ENCODE assay signal across 27 cellular contexts in the genomic region with DNA sequence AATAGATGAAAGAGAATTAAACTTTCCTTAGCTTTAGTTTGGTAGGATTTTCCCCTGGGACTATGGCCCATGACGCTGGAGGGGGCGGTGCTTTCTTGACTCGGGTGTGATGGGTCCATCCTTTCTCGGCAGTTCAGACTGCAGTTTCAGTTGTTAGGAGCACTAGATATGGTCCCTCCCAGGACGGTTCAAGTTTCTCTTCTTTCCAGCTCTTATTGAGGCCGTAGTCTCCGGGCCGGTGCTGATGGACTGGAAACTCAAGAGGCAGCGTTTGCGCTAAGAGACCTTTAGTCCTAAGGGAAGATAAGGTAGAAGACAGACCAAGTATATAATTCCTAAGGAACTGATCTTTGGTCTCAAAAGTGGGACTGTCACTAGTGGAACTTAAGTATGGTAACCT.
A peak's percentile ranks its signal among the peaks of the same experiment; 100 is the strongest.
DNase-seq lines count a peak whose midpoint lies in the region; ATAC-seq and TF ChIP-seq lines count a peak whose summit lies in the region.
"Had no signal": no experiment of that assay in that cellular context is flagged by ENCODE, and none has a peak within 500 bp of the region (broad histone marks: within the 10 kb centered on the region; RNA-seq: fewer than 3 reads in every experiment).

No MANE protein-coding gene starts in this region.

- CTCF ChIA-PET in HCT116 (lab: Charles Lee) (no interaction called here), OCI-LY7 (lab: Charles Lee; ENCODE audit: unreplicated experiment) (no interaction called here)

- H3K27ac ChIP-seq in HCT116 (ENCODE audit: low read depth, low read length), result peak overlapping the region; percentile 57
- H3K27ac ChIP-seq in smooth muscle cell (ENCODE audit: low read depth), result peak overlapping the region; percentile 18
- H3K27ac ChIP-seq in OCI-LY7 (ENCODE audit: low read depth, low read length, poor library complexity, severe bottlenecking), result no peak overlapping the region
- H3K27ac ChIP-seq: dorsolateral prefrontal cortex, lower lobe of right lung, parathyroid adenoma, right atrium auricular region, VCaP had no signal

- DNase-seq in HCT116 (ENCODE audit: low read depth, low spot score) (no peak), T1000 (lab: John Stamatoyannopoulos, UW) (peak; percentile 33), fibroblast of villous mesenchyme (ENCODE audit: low read depth) (peak; percentile 11), smooth muscle cell (lab: John Stamatoyannopoulos, UW; ENCODE audit: unreplicated experiment) (no peak), NK-92 (lab: John Stamatoyannopoulos, UW; ENCODE audit: unreplicated experiment) (no peak), OCI-LY7 (ENCODE audit: low spot score) (no peak), NOMO-1 treated with dmso at 0.1 percent for 144 hours (lab: John Stamatoyannopoulos, UW; ENCODE audit: unreplicated experiment) (no peak)
- DNase-seq in activated T-cell treated with anti-CD3 and anti-CD28 coated beads, Interleukin-2, amount 50 U/mL, for 1 hour, result no peak
- DNase-seq: activated CD4-positive, alpha-beta T cell treated with anti-CD3 and anti-CD28 coated beads for 4 hours; activated effector memory CD4-positive, alpha-beta T cell treated with Interleukin-2 at 50 U/mL for 16 hours; activated naive CD8-positive, alpha-beta T cell treated with anti-CD3 and anti-CD28 coated beads for 36 hours; activated T-cell treated with anti-CD3 and anti-CD28 coated beads for 4 hours; Calu3; DND-41; dorsolateral prefrontal cortex; glutamatergic neuron; lower lobe of right lung; mucosa of descending colon; NCI-H1048; NCI-H1694 treated with DMSO at 0.1 percent for 48 hours; NCI-H748 treated with DMSO at 0.1 percent for 48 hours; stimulated activated CD4-positive, alpha-beta T cell treated with anti-CD3 and anti-CD28 coated beads, Interleukin-15, amount 100 ng/mL, for 24 hours; stimulated activated naive CD4-positive, alpha-beta T cell treated with Interleukin-2 at 50 U/mL for 16 hours had no signal

- H3K36me3 ChIP-seq in HCT116 (ENCODE audit: control insufficient read depth in 1 of 2, insufficient read depth in 2 of 2, low read length in 2 of 2), result peaks cover 0 to 15% of the 10 kb centered on the region in 2 experiments; a peak in 1 of 4 replicates
- no peaks in the 10 kb centered on the region for H3K36me3 ChIP-seq in smooth muscle cell (ENCODE audit: low read depth)
- H3K36me3 ChIP-seq in OCI-LY7 (ENCODE audit: insufficient read depth, low read length), result no peaks in the 10 kb centered on the region
- H3K36me3 ChIP-seq: lower lobe of right lung, right atrium auricular region had no signal

- no peaks in the 10 kb centered on the region for H3K79me2 ChIP-seq in HCT116 (ENCODE audit: insufficient read depth, low read length)
- no peaks in the 10 kb centered on the region for H3K79me2 ChIP-seq in smooth muscle cell (ENCODE audit: low read depth)
- no peaks in the 10 kb centered on the region for H3K79me2 ChIP-seq in OCI-LY7 (ENCODE audit: insufficient read depth, low read depth, low read length)

- H3K9ac ChIP-seq in HCT116 (ENCODE audit: low read length) (no peak overlapping the region), smooth muscle cell (ENCODE audit: low read depth) (no peak overlapping the region)
- H3K9ac ChIP-seq: parathyroid adenoma had no signal

- H3F3A ChIP-seq in smooth muscle cell (ENCODE audit: low read depth), result no peaks in the 10 kb centered on the region

- BruUV-seq in HCT116 (replicated peaks; lab: Mats Ljungman, UMichigan) (no TSS peak), OCI-LY7 (replicated peaks; lab: Mats Ljungman, UMichigan) (no TSS peak)

- intact Hi-C loops in HCT116 (cut with micrococcal nuclease), result no loop called here
- intact Hi-C loops in OCI-LY7 (cut with micrococcal nuclease; ENCODE audit: unreplicated experiment), result no loop called here

- TF ChIP-seq RAD21 in HCT116 (IDR thresholded peaks at IDR 0.05; ENCODE audit: low read depth), result no peak

- POLR2A ChIA-PET in HCT116 (lab: Charles Lee) (no interaction called here), OCI-LY7 (lab: Charles Lee) (no interaction called here)

- peaks cover 12 to 31% of the 10 kb centered on the region in 2 experiments; a peak in 3 of 4 replicates for H3K9me3 ChIP-seq in HCT116 (ENCODE audit: control insufficient read depth in 1 of 2, insufficient read depth in 1 of 2, low read depth in 1 of 2, low read length in 2 of 2)
- H3K9me3 ChIP-seq in smooth muscle cell (replicated peaks; ENCODE audit: low read depth), result no peaks in the 10 kb centered on the region
- 0 out of 2 replicates have a peak, but pooled peaks cover 4% of the 10 kb centered on the region for H3K9me3 ChIP-seq in OCI-LY7 (ENCODE audit: low read length)

- H3K4me3 ChIP-seq in HCT116 (replicated peaks in 1 of 2; ENCODE audit: low read depth in 1 of 2, low read length in 2 of 2) (peak overlapping the region in 1 of 2 experiments; percentile 33; a peak in 2 of 4 replicates), fibroblast of villous mesenchyme (ENCODE audit: low read depth, low read length) (no peak overlapping the region), smooth muscle cell (no peak overlapping the region), OCI-LY7 (ENCODE audit: low read depth, low read length, poor library complexity, severe bottlenecking) (no peak overlapping the region)
- H3K4me3 ChIP-seq: dorsolateral prefrontal cortex, GM23338, lower lobe of right lung, mucosa of descending colon, right atrium auricular region had no signal

- no peak for TF ChIP-seq POLR2A in HCT116 (IDR thresholded peaks at IDR 0.05; ENCODE audit: borderline replicate concordance, extremely low read depth, insufficient read depth, insufficient read length)

- H2AFZ ChIP-seq in HCT116 (ENCODE audit: low read depth, low read length, poor library complexity, severe bottlenecking) (no peak overlapping the region), smooth muscle cell (ENCODE audit: low read depth) (no peak overlapping the region), OCI-LY7 (ENCODE audit: low read length) (no peak overlapping the region)
- H2AFZ ChIP-seq: GM23338, parathyroid adenoma had no signal

- 95% methylated on average over 10 of the region's 10 CpGs for WGBS in smooth muscle cell (ENCODE audit: low lambda C conversion rate)

- TF ChIP-seq CTCF in HCT116 (IDR thresholded peaks at IDR 0.05 in 2 of 3, conservative IDR thresholded peaks at IDR 0.05 in 1 of 3; ENCODE audit: borderline replicate concordance in 1 of 3, insufficient read depth in 1 of 3, low read depth in 2 of 3, low read length in 2 of 3) (no peak), fibroblast of villous mesenchyme (IDR thresholded peaks at IDR 0.05; ENCODE audit: insufficient read depth, low read depth, low read length) (no peak), smooth muscle cell (IDR thresholded peaks at IDR 0.05; ENCODE audit: borderline replicate concordance, insufficient read depth, poor library complexity, severe bottlenecking) (no peak), OCI-LY7 (conservative IDR thresholded peaks at IDR 0.05; ENCODE audit: low read length) (no peak)

- H3K27me3 ChIP-seq in HCT116 (ENCODE audit: insufficient read depth, low read length) (no peaks in the 10 kb centered on the region), smooth muscle cell (ENCODE audit: low read depth) (no peaks in the 10 kb centered on the region)
- H3K27me3 ChIP-seq: dorsolateral prefrontal cortex, right atrium auricular region had no signal

- peak; percentile 63 for ATAC-seq in HCT116
- ATAC-seq: GM23338, lower lobe of right lung, mucosa of descending colon had no signal

- H3K9me2 ChIP-seq in HCT116 (ENCODE audit: insufficient read depth) (no peaks in the 10 kb centered on the region), OCI-LY7 (ENCODE audit: insufficient read depth, low read length) (no peaks in the 10 kb centered on the region)

- H3K4me1 ChIP-seq in HCT116 (ENCODE audit: control insufficient read depth in 1 of 2, insufficient read depth in 2 of 2, low read length in 2 of 2) (peaks cover 16 to 34% of the 10 kb centered on the region in 2 experiments), smooth muscle cell (ENCODE audit: low read depth) (no peaks in the 10 kb centered on the region), OCI-LY7 (ENCODE audit: insufficient read depth, low read length, poor library complexity, severe bottlenecking) (no peaks in the 10 kb centered on the region)
- H3K4me1 ChIP-seq: parathyroid adenoma, right atrium auricular region had no signal

- RAD21 ChIA-PET in HCT116 (lab: Charles Lee; ENCODE audit: low non-redundant PET in 1 of 2, low total read pairs in 2 of 2, uncharacterized antibody in 2 of 2, unreplicated experiment in 2 of 2), result no interaction called here

- H4K20me1 ChIP-seq in HCT116 (ENCODE audit: insufficient read depth) (no peaks in the 10 kb centered on the region), smooth muscle cell (ENCODE audit: low read depth) (no peaks in the 10 kb centered on the region), OCI-LY7 (ENCODE audit: insufficient read depth, low read length) (no peaks in the 10 kb centered on the region)

- H3K4me2 ChIP-seq in HCT116 (ENCODE audit: low read length) (peak overlapping the region; percentile 68), smooth muscle cell (no peak overlapping the region), OCI-LY7 (ENCODE audit: low read length) (no peak overlapping the region)
- H3K4me2 ChIP-seq: GM23338 had no signal

TF ChIP-seq in HCT116, 20 proteins besides CTCF, POLR2A, EP300 and RAD21:
- TF ChIP-seq CEBPB (IDR thresholded peaks at IDR 0.05; ENCODE audit: low read depth), result no peak
- no peak for TF ChIP-seq ELF1 (IDR thresholded peaks at IDR 0.05; ENCODE audit: borderline replicate concordance, low read depth)
- TF ChIP-seq SP1 (IDR thresholded peaks at IDR 0.05; ENCODE audit: low read depth), result no peak
- TF ChIP-seq ZFX (IDR thresholded peaks at IDR 0.05), result no peak
- TF ChIP-seq, protein P1, sequence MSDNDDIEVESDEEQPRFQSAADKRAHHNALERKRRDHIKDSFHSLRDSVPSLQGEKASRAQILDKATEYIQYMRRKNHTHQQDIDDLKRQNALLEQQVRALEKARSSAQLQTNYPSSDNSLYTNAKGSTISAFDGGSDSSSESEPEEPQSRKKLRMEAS (IDR thresholded peaks at IDR 0.05), result no peak
- TF ChIP-seq EZH2 (IDR thresholded peaks at IDR 0.05), result no peak

Comparison
In these comparisons a context has a peak if more than half of its experiments do, and no peak if none do; other contexts are left out.
1. DNase-seq: peak in T1000 (single experiment) and fibroblast of villous mesenchyme (single experiment); none in HCT116 (single experiment), smooth muscle cell (single experiment), NK-92 (single experiment), activated T-cell treated with anti-CD3 and anti-CD28 coated beads, Interleukin-2, amount 50 U/mL, for 1 hour (single experiment), OCI-LY7 (single experiment) and NOMO-1 treated with dmso at 0.1 percent for 144 hours (single experiment).